Comparison of ENCODE assay signal across 10 cellular contexts in genomic region chr6:7042654-7043545, GRCh38.
DNase-seq lines count a peak whose midpoint lies in the region; ATAC-seq, FAIRE-seq and TF ChIP-seq lines count a peak whose summit lies in the region.
"Had no signal": no experiment of that assay in that cellular context is flagged by ENCODE, and none has a peak within 500 bp of the region (broad histone marks: within the 10 kb centered on the region; RNA-seq: fewer than 3 reads in every experiment).

No MANE protein-coding gene starts in this region.

- H3K9me3 ChIP-seq in H1 (ENCODE audit: insufficient read depth in 2 of 2, low read depth in 1 of 2, low read length in 1 of 2): no peaks in the 10 kb centered on the region
- no peaks in the 10 kb centered on the region for H3K9me3 ChIP-seq in mucosa of descending colon

- peak overlapping the region; percentile 53; the same call in 1 of the 2 replicates for H2AFZ ChIP-seq in H1 (ENCODE audit: low read length)

- POLR2A ChIA-PET in H1 (lab: Charles Lee; ENCODE audit: partially characterized antibody): interaction anchor here (1.4 kb wide), 1 partner anchor 8 kb away, joined by 3 read pairs; no protein-coding TSS in a partner anchor

- no peak for TF ChIP-seq RAD21 in H1 (IDR thresholded peaks at IDR 0.05 in 1 of 2, conservative IDR thresholded peaks at IDR 0.05 in 1 of 2; ENCODE audit: low read depth in 2 of 2, low read length in 2 of 2)

- no peak overlapping the region for H4K8ac ChIP-seq in H1 (ENCODE audit: extremely low read depth, insufficient read depth, low read length)

- no peak overlapping the region for H3K23ac ChIP-seq in H1 (ENCODE audit: insufficient read length)

- TF ChIP-seq CTCF in H1 (IDR thresholded peaks at IDR 0.05; ENCODE audit: control extremely low read depth in 1 of 3, insufficient read depth in 1 of 3, low read depth in 1 of 3, low read length in 3 of 3) (no peak), mucosa of descending colon (IDR thresholded peaks at IDR 0.05) (no peak)

- FAIRE-seq in H1 (lab: Jason Lieb, UNC): no peak

- no peak overlapping the region for H3K18ac ChIP-seq in H1 (ENCODE audit: extremely low read depth, low read length)

- no peaks in the 10 kb centered on the region for H3K79me1 ChIP-seq in H1 (ENCODE audit: low read depth, low read length)

- peak; percentile 90 for ATAC-seq in Right ventricle myocardium inferior
- peak; percentile 71 for ATAC-seq in mucosa of descending colon
- no peak for ATAC-seq in HG03342 (IDR thresholded peaks at IDR 0.05; ENCODE audit: unreplicated experiment)
- ATAC-seq in GM21825 (IDR thresholded peaks at IDR 0.05; ENCODE audit: unreplicated experiment): no peak
- ATAC-seq: activated T-helper 17 cell treated with anti-CD3 and anti-CD28 coated beads, Interleukin-2, amount 50 U/mL, for 72 hours had no signal

- H3K36me3 ChIP-seq in H1 (ENCODE audit: control insufficient read depth in 2 of 4, insufficient read depth in 4 of 4, low read length in 3 of 4) (no peaks in the 10 kb centered on the region), mucosa of descending colon (ENCODE audit: low read depth) (no peaks in the 10 kb centered on the region)

- no peak overlapping the region for H2BK15ac ChIP-seq in H1 (ENCODE audit: low read length)

- DNase-seq in Right ventricle myocardium inferior (ENCODE audit: missing footprints): no peak
- DNase-seq in cardiac septum (ENCODE audit: low spot score): no peak
- no peak for DNase-seq in H1 (ENCODE audit: low read depth in 1 of 2, low spot score in 2 of 2)
- DNase-seq in mucosa of descending colon: no peak
- DNase-seq in SW 1271 (lab: John Stamatoyannopoulos, UW): no peak
- no peak for DNase-seq in activated naive CD4-positive, alpha-beta T cell treated with Interleukin-2 at 50 U/mL for 16 hours
- DNase-seq: dorsolateral prefrontal cortex had no signal

- CTCF ChIA-PET in H1 (lab: Charles Lee; ENCODE audit: partially characterized antibody): interaction anchor here (1.8 kb wide), 1 partner anchor 254 kb away, joined by 6 read pairs; no protein-coding TSS in a partner anchor

- H3K27me3 ChIP-seq in H1 (replicated peaks in 1 of 4; ENCODE audit: control insufficient read depth in 3 of 4, extremely low read depth in 1 of 4, insufficient read depth in 3 of 4, low read length in 3 of 4): no peaks in the 10 kb centered on the region; a peak in 2 of 7 replicates

- no peak overlapping the region; a peak in 1 of 4 replicates for H3K4me2 ChIP-seq in H1 (ENCODE audit: insufficient read depth in 1 of 2, low read depth in 2 of 2, low read length in 2 of 2)

- no peak overlapping the region for H3K4ac ChIP-seq in H1 (replicated peaks; ENCODE audit: insufficient read length, low read depth, low read length)

- 75% methylated on average over 11 of the region's 11 CpGs; no CpG with 5 or more reads in 1 of the 2 experiments for WGBS in H1 (ENCODE audit: extremely low coverage in 1 of 2, insufficient coverage in 1 of 2, insufficient read length in 1 of 2, insufficient replicate concordance in 2 of 2, low coverage in 1 of 2, low lambda C conversion rate in 2 of 2, missing lambda C conversion rate in 1 of 2), 2 experiments

- no peak overlapping the region for H2AK5ac ChIP-seq in H1 (ENCODE audit: low read depth, low read length)

- no peak overlapping the region for H2BK20ac ChIP-seq in H1 (ENCODE audit: low read length)

- H4K5ac ChIP-seq in H1 (ENCODE audit: insufficient read length, low read depth, low read length): no peak overlapping the region

- no peak overlapping the region for H3K56ac ChIP-seq in H1 (replicated peaks; ENCODE audit: insufficient read length, low read depth, low read length)

- no peak for TF ChIP-seq POLR2A in H1 (IDR thresholded peaks at IDR 0.05; ENCODE audit: control extremely low read depth in 1 of 2, low read depth in 2 of 2, low read length in 2 of 2)

- TF ChIP-seq EP300 in H1 (IDR thresholded peaks at IDR 0.05; ENCODE audit: borderline replicate concordance in 1 of 2, low read depth in 2 of 2, low read length in 2 of 2): no peak

- H3K4me1 ChIP-seq in H1 (replicated peaks in 1 of 4; ENCODE audit: control insufficient read depth in 3 of 4, insufficient read depth in 4 of 4, low read length in 3 of 4) (peaks cover 2 to 13% (median 9%) of the 10 kb centered on the region in 4 experiments), mucosa of descending colon (ENCODE audit: low read depth) (peaks cover 7% of the 10 kb centered on the region)

- H3K14ac ChIP-seq in H1 (ENCODE audit: insufficient read length): no peak overlapping the region

- H2BK120ac ChIP-seq in H1 (replicated peaks; ENCODE audit: low read depth, low read length): no peak overlapping the region

- no peaks in the 10 kb centered on the region for H4K20me1 ChIP-seq in H1 (replicated peaks in 1 of 2; ENCODE audit: control insufficient read depth in 1 of 2, insufficient read depth in 2 of 2, low read length in 2 of 2)

- no peak overlapping the region for H3K27ac ChIP-seq in H1 (ENCODE audit: low read depth, low read length)
- H3K27ac ChIP-seq: dorsolateral prefrontal cortex had no signal

- H3K4me3 ChIP-seq in H1 (ENCODE audit: extremely low read depth in 1 of 4, insufficient read depth in 2 of 4, low read depth in 3 of 4, low read length in 4 of 4) (no peak overlapping the region), mucosa of descending colon (no peak overlapping the region)
- H3K4me3 ChIP-seq: dorsolateral prefrontal cortex had no signal

- H3K79me2 ChIP-seq in H1 (ENCODE audit: control insufficient read depth in 1 of 2, insufficient read depth in 2 of 2, low read length in 2 of 2): no peaks in the 10 kb centered on the region

- H2BK5ac ChIP-seq in H1 (ENCODE audit: low read depth, low read length): no peak overlapping the region

- 0 out of 2 replicates have a peak overlapping the region, but pooled peaks have one; percentile 45 for H2BK12ac ChIP-seq in H1 (ENCODE audit: low read depth, low read length)

- H3K23me2 ChIP-seq in H1 (ENCODE audit: low read depth, low read length): no peaks in the 10 kb centered on the region

- H4K91ac ChIP-seq in H1 (replicated peaks; ENCODE audit: insufficient read length, low read length): no peak overlapping the region

- intact Hi-C loops in Right ventricle myocardium inferior (cut with DNase I) (loop anchor here (1.0 to 10.0 kb wide), 3 partner anchors 48 to 316 kb away; no protein-coding TSS in a partner anchor), cardiac septum (cut with DNase I) (no loop called here), mucosa of descending colon (cut with DNase I, micrococcal nuclease) (no loop called here)

- H3K9ac ChIP-seq in H1 (replicated peaks in 1 of 4; ENCODE audit: extremely low read depth in 1 of 4, low read depth in 3 of 4, low read length in 3 of 4): no peak overlapping the region

TF ChIP-seq in H1, 55 proteins besides CTCF, POLR2A, EP300 and RAD21 (continues in another document):
- TF ChIP-seq JUN (IDR thresholded peaks at IDR 0.05; ENCODE audit: low read depth, low read length) (no peak), RNF2 (IDR thresholded peaks at IDR 0.05; ENCODE audit: borderline replicate concordance, low read depth, low read length, missing control alignments, poor library complexity, severe bottlenecking) (no peak), CBX5 (IDR thresholded peaks at IDR 0.05; ENCODE audit: low read depth, low read length) (no peak), NANOG (IDR thresholded peaks at IDR 0.05; ENCODE audit: insufficient read depth, low read depth, low read length, poor library complexity, severe bottlenecking) (no peak), GABPA (IDR thresholded peaks at IDR 0.05; ENCODE audit: borderline replicate concordance, insufficient read depth, low read length) (no peak), SAP30 (IDR thresholded peaks at IDR 0.05; ENCODE audit: insufficient read depth, insufficient replicate concordance, low read length) (no peak)

Comparison
In these comparisons a context has a peak if more than half of its experiments do, and no peak if none do; other contexts are left out.
1. ATAC-seq: peak in Right ventricle myocardium inferior (single experiment) and mucosa of descending colon (single experiment); none in HG03342 (single experiment) and GM21825 (single experiment).